8 cellular contexts compared by ENCODE assay signal in genomic region chr22:49971232-49972162, GRCh38. TPM values are rescaled to one million over a fixed set of nuclear protein-coding genes. Genes with fewer than 3 reads are reported as not detected.
DNase-seq lines count a peak whose midpoint lies in the region; ATAC-seq and TF ChIP-seq lines count a peak whose summit lies in the region.

No MANE protein-coding gene starts in this region.

- peaks cover 5% of the 10 kb centered on the region for H3K4me1 Mint-ChIP-seq in nephron

- H3K4me3 Mint-ChIP-seq in nephron, result peak overlapping the region in 2 of 3 experiments; percentile 70 to 72

- no peaks in the 10 kb centered on the region for H3K79me2 ChIP-seq in DOHH2 (ENCODE audit: control insufficient read depth, low read length)
- no peaks in the 10 kb centered on the region for H3K79me2 ChIP-seq in KMS-11 (ENCODE audit: insufficient read depth, low read depth)

- H3K27ac Mint-ChIP-seq in nephron, result no peak overlapping the region

- peak overlapping the region; percentile 63 for H3K4me3 ChIP-seq in DOHH2 (ENCODE audit: low read length)
- no peak overlapping the region for H3K4me3 ChIP-seq in KMS-11 (IDR thresholded peaks at IDR 0.05; ENCODE audit: insufficient read depth, low read depth, low read length)
- H3K4me3 ChIP-seq in thymus (ENCODE audit: low read length), result peak overlapping the region; percentile 27

- H3K4me1 ChIP-seq in DOHH2 (ENCODE audit: control insufficient read depth, low read length) (peaks cover 58% of the 10 kb centered on the region), KMS-11 (ENCODE audit: low read depth, poor library complexity, severe bottlenecking) (peaks cover 8% of the 10 kb centered on the region), thymus (ENCODE audit: control insufficient read depth, insufficient read depth, low read length) (peaks cover 19% of the 10 kb centered on the region)

- H3K9me3 Mint-ChIP-seq in nephron, result no peaks in the 10 kb centered on the region

- in situ Hi-C loops in GM13977 (cut with MboI; ENCODE audit: low pct_unique_long_range_greater_than_20kb, low sequenced_read_pairs, unreplicated experiment), result no loop called here

- H3K27ac ChIP-seq in DOHH2 (ENCODE audit: low read depth, low read length) (peak overlapping the region; percentile 42), KMS-11 (peak overlapping the region; percentile 93), thymus (ENCODE audit: low read depth) (peak overlapping the region; percentile 19)

- WGBS in thymus, result 8% methylated on average over 81 of the region's 81 CpGs

- no peaks in the 10 kb centered on the region for H3K36me3 Mint-ChIP-seq in nephron (ENCODE audit: low read depth)

- H3K36me3 ChIP-seq in DOHH2 (ENCODE audit: control insufficient read depth, low read length) (no peaks in the 10 kb centered on the region), KMS-11 (ENCODE audit: insufficient read depth) (no peaks in the 10 kb centered on the region), thymus (ENCODE audit: control insufficient read depth, insufficient read depth) (no peaks in the 10 kb centered on the region)

- no peaks in the 10 kb centered on the region; the same call in 1 of the 2 replicates for H3K27me3 ChIP-seq in DOHH2 (ENCODE audit: control insufficient read depth, low read length)
- H3K27me3 ChIP-seq in KMS-11 (ENCODE audit: insufficient read depth, low read depth), result no peaks in the 10 kb centered on the region
- H3K27me3 ChIP-seq in thymus (ENCODE audit: control insufficient read depth, insufficient read depth), result peaks cover 12% of the 10 kb centered on the region

- peak; percentile 24 for ATAC-seq in GM21528 (IDR thresholded peaks at IDR 0.05; ENCODE audit: low FRiP score, unreplicated experiment)

- peak overlapping the region; percentile 83 for H3K4me2 ChIP-seq in DOHH2 (ENCODE audit: low read length)
- H3K4me2 ChIP-seq in KMS-11, result peak overlapping the region; percentile 40; the same call in 1 of the 2 replicates

- H3K9me3 ChIP-seq in DOHH2 (ENCODE audit: control insufficient read depth, insufficient read depth, low read length) (peaks cover 6% of the 10 kb centered on the region; the same call in 1 of the 2 replicates), thymus (ENCODE audit: control insufficient read depth) (peaks cover 2% of the 10 kb centered on the region)

- peaks cover 18% of the 10 kb centered on the region for H3F3A ChIP-seq in DOHH2 (ENCODE audit: control insufficient read depth, insufficient read depth)

- peak overlapping the region; percentile 18; the same call in 1 of the 2 replicates for H2AFZ ChIP-seq in KMS-11 (ENCODE audit: low read depth)

- TF ChIP-seq CTCF in DOHH2 (IDR thresholded peaks at IDR 0.05; ENCODE audit: low read depth, low read length, poor library complexity, severe bottlenecking), result no peak
- no peak for TF ChIP-seq CTCF in KMS-11 (conservative IDR thresholded peaks at IDR 0.05; ENCODE audit: low read depth, low read length)
- TF ChIP-seq CTCF in nephron (IDR thresholded peaks at IDR 0.05; ENCODE audit: unreplicated experiment in 3 of 3), result no peak
- TF ChIP-seq CTCF in GM13977 (IDR thresholded peaks at IDR 0.05; ENCODE audit: extremely low read depth, insufficient read depth, missing control alignments), result no peak

- DNase-seq in activated T-cell treated with anti-CD3 and anti-CD28 coated beads for 48 hours (ENCODE audit: low read depth) (peak; percentile 77), fibroblast of peridontal ligament (ENCODE audit: extremely low read depth) (peak; percentile 50), GM13977 (ENCODE audit: low spot score) (no peak)

- peak overlapping the region; percentile 88 for H3K9ac ChIP-seq in KMS-11

- H3K9me2 ChIP-seq in DOHH2 (replicated peaks; ENCODE audit: control insufficient read depth, low read length), result no peaks in the 10 kb centered on the region

- H4K20me1 ChIP-seq in DOHH2 (ENCODE audit: control insufficient read depth, insufficient read depth, low read depth, low read length), result no peaks in the 10 kb centered on the region
- no peaks in the 10 kb centered on the region for H4K20me1 ChIP-seq in KMS-11 (ENCODE audit: insufficient read depth)

- H3K27me3 Mint-ChIP-seq in nephron (ENCODE audit: low read depth), result peaks cover 8% of the 10 kb centered on the region

RNA-seq across cellular contexts. Expression of gene PIM3, which starts 10.9 kb away (rescaled TPM):
- 57.6 TPM for polyA plus RNA-seq in thymus

RNA-seq across cellular contexts. Expression of gene IL17REL, which starts 41.1 kb away (rescaled TPM):
- polyA plus RNA-seq in thymus, result 2.4 TPM

RNA-seq across cellular contexts. Expression of gene CRELD2, which starts 53.1 kb away (rescaled TPM):
- polyA plus RNA-seq in thymus, result 24.3 TPM

RNA-seq across cellular contexts. Expression of gene ALG12, which starts 53.3 kb away (rescaled TPM):
- polyA plus RNA-seq in thymus, result 9.1 TPM

Comparison
In these comparisons a context has a peak if more than half of its experiments do, and no peak if none do; other contexts are left out.
1. H3K27ac ChIP-seq: peak in every context shown above with its lines; median percentile 93 in KMS-11; 42 in DOHH2; 19 in thymus.